Comparison of ENCODE assay signal across 9 cellular contexts in the genomic region with DNA sequence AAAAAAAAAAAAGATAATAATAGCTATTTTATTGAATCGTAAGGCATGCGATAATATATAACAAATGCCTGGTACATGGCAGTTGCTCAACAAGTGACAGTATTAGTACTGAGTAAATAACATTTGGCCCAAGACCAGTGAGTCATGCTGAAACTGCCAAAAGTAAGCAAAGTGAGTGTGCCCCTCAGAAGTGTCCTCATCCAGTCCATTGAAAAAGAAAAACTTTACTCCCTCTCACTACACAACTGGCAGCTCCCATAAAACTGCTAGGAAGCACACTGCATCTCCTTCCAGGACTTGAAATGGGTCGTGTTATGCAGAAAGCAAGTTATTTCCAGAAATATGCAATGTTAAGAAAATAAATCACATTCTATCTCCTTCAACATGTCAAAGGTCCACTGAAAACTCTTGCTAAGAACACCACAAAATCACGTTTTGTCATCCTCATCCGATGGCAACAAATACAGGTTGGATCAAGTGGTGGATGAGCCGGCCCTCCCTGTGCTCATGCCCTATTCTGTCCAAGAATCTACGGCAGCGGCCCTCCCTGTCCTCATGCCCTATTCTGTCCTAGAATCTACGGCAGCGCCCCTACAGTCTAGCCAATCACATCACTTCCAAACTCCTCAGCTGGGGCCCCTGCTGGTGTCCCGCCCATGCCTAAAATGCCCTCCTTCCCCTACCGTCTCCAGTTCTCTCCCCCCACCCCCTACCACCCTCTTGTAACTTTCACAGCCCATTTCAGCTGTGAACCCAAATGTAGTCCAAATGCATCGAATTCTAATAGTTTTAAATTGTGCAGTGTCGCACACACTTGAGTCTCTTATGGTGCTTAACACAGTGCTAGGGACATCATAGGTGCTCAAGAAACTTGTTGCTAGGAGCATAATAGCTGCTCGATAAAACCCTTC. TPM values are rescaled to one million over a fixed set of nuclear protein-coding genes. Genes with fewer than 3 reads are reported as not detected.
A peak's percentile ranks its signal among the peaks of the same experiment; 100 is the strongest.
DNase-seq lines count a peak whose midpoint lies in the region; ATAC-seq and TF ChIP-seq lines count a peak whose summit lies in the region.
"Had no signal": no experiment of that assay in that cellular context is flagged by ENCODE, and none has a peak within 500 bp of the region (broad histone marks: within the 10 kb centered on the region; RNA-seq: fewer than 3 reads in every experiment).

No MANE protein-coding gene starts in this region.

- peak overlapping the region in 1 of 3 experiments; percentile 76; a peak in 2 of 7 replicates for H3K27ac Mint-ChIP-seq in H9
- no peak overlapping the region for H3K27ac Mint-ChIP-seq in activated naive CD8-positive, alpha-beta T cell treated with anti-CD3 and anti-CD28 coated beads, Interleukin-2, amount 50 U/mL, for 24 hours

- H3K4me1 ChIP-seq in H9 (ENCODE audit: insufficient read depth, low read length), result no peaks in the 10 kb centered on the region

- no peak overlapping the region for H2BK15ac ChIP-seq in H9 (ENCODE audit: low read depth, low read length)

- peak overlapping the region; percentile 63 to 86 for H3K4me3 Mint-ChIP-seq in H9
- peak overlapping the region; percentile 74 for H3K4me3 Mint-ChIP-seq in activated naive CD8-positive, alpha-beta T cell treated with anti-CD3 and anti-CD28 coated beads, Interleukin-2, amount 50 U/mL, for 24 hours

- H2BK20ac ChIP-seq in H9 (ENCODE audit: low read depth, low read length, poor library complexity, severe bottlenecking), result no peak overlapping the region

- no peak overlapping the region for H2AFZ ChIP-seq in H9 (ENCODE audit: low read length)

- peak overlapping the region; percentile 97 for H3K27ac ChIP-seq in 22Rv1
- H3K27ac ChIP-seq in H9 (ENCODE audit: insufficient read length, low read depth, low read length), result no peak overlapping the region

- H3T11ph ChIP-seq in H9 (ENCODE audit: low read length), result no peak overlapping the region

- H3K9me3 Mint-ChIP-seq in H9, result no peaks in the 10 kb centered on the region; a peak in 1 of 5 replicates
- no peaks in the 10 kb centered on the region for H3K9me3 Mint-ChIP-seq in activated naive CD8-positive, alpha-beta T cell treated with anti-CD3 and anti-CD28 coated beads, Interleukin-2, amount 50 U/mL, for 24 hours

- peaks cover 25% of the 10 kb centered on the region for H3K23me2 ChIP-seq in H9 (ENCODE audit: insufficient read length, low read depth, low read length, poor library complexity, severe bottlenecking)

- no peak overlapping the region for H3K56ac ChIP-seq in H9 (ENCODE audit: insufficient read length, low read depth, low read length)

- H4K91ac ChIP-seq in H9 (ENCODE audit: insufficient read length, low read depth, low read length), result no peak overlapping the region

- H3K27me3 Mint-ChIP-seq in H9 (ENCODE audit: low read depth), result peaks cover 44% of the 10 kb centered on the region
- peaks cover 15% of the 10 kb centered on the region for H3K27me3 Mint-ChIP-seq in activated naive CD8-positive, alpha-beta T cell treated with anti-CD3 and anti-CD28 coated beads, Interleukin-2, amount 50 U/mL, for 24 hours

- H3K14ac ChIP-seq in H9 (ENCODE audit: insufficient read depth, low read length), result no peak overlapping the region

- H2AK5ac ChIP-seq in H9 (ENCODE audit: insufficient read length, low read length), result no peak overlapping the region

- H3K36me3 Mint-ChIP-seq in H9 (ENCODE audit: insufficient read depth in 1 of 3, low read depth in 3 of 3), result peaks cover 0 to 8% (median 0%) of the 10 kb centered on the region in 3 experiments; a peak in 3 of 7 replicates
- no peaks in the 10 kb centered on the region for H3K36me3 Mint-ChIP-seq in activated naive CD8-positive, alpha-beta T cell treated with anti-CD3 and anti-CD28 coated beads, Interleukin-2, amount 50 U/mL, for 24 hours (ENCODE audit: low read depth)

- WGBS in H9 (ENCODE audit: extremely low coverage, insufficient read length, low lambda C conversion rate), result no CpG with 5 or more reads among the region's 15 CpGs

- H3K27me3 ChIP-seq in H9 (ENCODE audit: insufficient read depth, low read length), result no peaks in the 10 kb centered on the region

- H2BK5ac ChIP-seq in H9 (ENCODE audit: insufficient read length, low read length), result no peak overlapping the region

- H3K79me1 ChIP-seq in H9 (ENCODE audit: insufficient read depth, low read depth, low read length, poor library complexity, severe bottlenecking), result no peaks in the 10 kb centered on the region

- H2BK120ac ChIP-seq in H9 (ENCODE audit: low read depth, low read length, poor library complexity, severe bottlenecking), result no peak overlapping the region

- H4K20me1 ChIP-seq in H9 (ENCODE audit: control insufficient read depth, insufficient read depth, insufficient read length), result no peaks in the 10 kb centered on the region

- no peak overlapping the region for H4K8ac ChIP-seq in H9 (replicated peaks; ENCODE audit: insufficient read length, low read depth, low read length)

- no peak overlapping the region for H3K18ac ChIP-seq in H9 (ENCODE audit: insufficient read length, low read depth, low read length)

- no peak overlapping the region for H3K9ac ChIP-seq in H9 (ENCODE audit: extremely low read depth, insufficient read length, low read length)

- no peaks in the 10 kb centered on the region for H3K9me3 ChIP-seq in H9 (ENCODE audit: control insufficient read depth, low read depth, low read length)

- peaks cover 26 to 28% of the 10 kb centered on the region in 2 experiments for H3K4me1 Mint-ChIP-seq in H9
- H3K4me1 Mint-ChIP-seq in activated naive CD8-positive, alpha-beta T cell treated with anti-CD3 and anti-CD28 coated beads, Interleukin-2, amount 50 U/mL, for 24 hours, result peaks cover 42% of the 10 kb centered on the region

- no peak for ATAC-seq in activated naive CD8-positive, alpha-beta T cell treated with anti-CD3 and anti-CD28 coated beads, Interleukin-2, amount 50 U/mL, for 24 hours
- no peak for ATAC-seq in GM18511 (IDR thresholded peaks at IDR 0.05; ENCODE audit: unreplicated experiment)

- H3K23ac ChIP-seq in H9 (ENCODE audit: insufficient read length, low read depth, low read length), result no peak overlapping the region

- DNase-seq in H9, result peak; percentile 76
- no peak for DNase-seq in activated naive CD8-positive, alpha-beta T cell treated with anti-CD3 and anti-CD28 coated beads, Interleukin-2, amount 50 U/mL, for 24 hours
- DNase-seq in iris pigment epithelial cell (ENCODE audit: low read depth), result peak; percentile 24
- DNase-seq in NCI-H2227 treated with DMSO at 0.1 percent for 48 hours (lab: John Stamatoyannopoulos, UW), result no peak
- no peak for DNase-seq in putamen (ENCODE audit: low spot score)
- DNase-seq in activated naive CD4-positive, alpha-beta T cell (lab: John Stamatoyannopoulos, UW), result no peak
- DNase-seq: GF-D8 had no signal

- TF ChIP-seq CTCF in 22Rv1 (IDR thresholded peaks at IDR 0.05), result no peak
- TF ChIP-seq CTCF in H9 (conservative IDR thresholded peaks at IDR 0.05), result peak; percentile 36; the same call in 1 of the 3 replicates

- peak overlapping the region; percentile 69 for H3K4me2 ChIP-seq in H9 (ENCODE audit: insufficient read depth, insufficient read length, low read length)

- H4K5ac ChIP-seq in H9 (ENCODE audit: insufficient read length, low read depth, low read length), result no peak overlapping the region

- no peak overlapping the region for H2BK12ac ChIP-seq in H9 (ENCODE audit: insufficient read length, low read depth, low read length)

- no peak overlapping the region for H3K4ac ChIP-seq in H9 (ENCODE audit: low read depth, low read length)

- H3K79me2 ChIP-seq in H9 (ENCODE audit: insufficient read depth, low read length), result no peaks in the 10 kb centered on the region; the same call in 1 of the 2 replicates

RNA-seq across cellular contexts. Expression of gene PTCH1, which starts 12.5 kb away (rescaled TPM):
- total RNA-seq in H9 (2021), result 6.5 and 9.1 TPM in 2 replicates

Comparison
In these comparisons a context has a peak if more than half of its experiments do, and no peak if none do; other contexts are left out.
1. DNase-seq: peak in H9 (single experiment) and iris pigment epithelial cell (single experiment); none in activated naive CD8-positive, alpha-beta T cell treated with anti-CD3 and anti-CD28 coated beads, Interleukin-2, amount 50 U/mL, for 24 hours (single experiment), NCI-H2227 treated with DMSO at 0.1 percent for 48 hours (single experiment), putamen (single experiment) and activated naive CD4-positive, alpha-beta T cell (0 of 4).